8 cellular contexts compared by ENCODE assay signal in the genomic region with DNA sequence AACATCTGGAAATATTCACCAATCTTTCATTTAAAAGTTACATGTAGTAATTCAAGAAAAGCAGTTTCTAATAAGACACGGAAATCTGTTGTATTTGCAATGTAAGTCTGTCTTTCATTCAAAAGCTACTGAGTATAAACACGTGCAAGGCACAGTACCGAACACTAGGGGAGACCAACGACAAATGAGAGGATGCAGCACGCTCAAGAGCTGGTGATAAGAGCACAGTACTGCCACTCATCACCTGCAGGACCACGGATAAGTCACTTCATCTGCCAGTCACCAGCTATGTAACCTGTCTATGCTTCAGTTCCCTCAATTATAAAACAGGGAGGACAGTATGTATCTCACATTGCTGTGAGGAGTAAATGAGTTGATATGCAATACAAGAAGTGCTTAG.
DNase-seq lines count a peak whose midpoint lies in the region; ATAC-seq and TF ChIP-seq lines count a peak whose summit lies in the region.

No MANE protein-coding gene starts in this region.

- no peaks in the 10 kb centered on the region for H3F3A ChIP-seq in DOHH2 (ENCODE audit: control insufficient read depth, insufficient read depth)

- H3K9me3 ChIP-seq in DOHH2 (ENCODE audit: control insufficient read depth, insufficient read depth, low read length): no peaks in the 10 kb centered on the region

- no peak overlapping the region; the same call in 1 of the 2 replicates for H3K27ac Mint-ChIP-seq in HFFc6
- H3K27ac Mint-ChIP-seq in central memory CD8-positive, alpha-beta T cell (ENCODE audit: low read depth): no peak overlapping the region
- no peak overlapping the region for H3K27ac Mint-ChIP-seq in natural killer cell treated with Interleukin-12 subunit alpha and Interleukin-12 subunit beta and Interleukin-15 and Interleukin-18, amount 100 ng/mL, for 72 hours

- TF ChIP-seq CTCF in DOHH2 (IDR thresholded peaks at IDR 0.05; ENCODE audit: low read depth, low read length, poor library complexity, severe bottlenecking) (peak; percentile 49), HFFc6 (IDR thresholded peaks at IDR 0.05) (peak; percentile 46)

- no peak overlapping the region for H3K4me2 ChIP-seq in DOHH2 (ENCODE audit: low read length)

- H3K4me3 ChIP-seq in DOHH2 (ENCODE audit: low read length): no peak overlapping the region

- no peaks in the 10 kb centered on the region for H4K20me1 ChIP-seq in DOHH2 (ENCODE audit: control insufficient read depth, insufficient read depth, low read depth, low read length)

- H3K36me3 Mint-ChIP-seq in HFFc6 (ENCODE audit: low read depth): peaks cover 44% of the 10 kb centered on the region
- peaks cover 52% of the 10 kb centered on the region for H3K36me3 Mint-ChIP-seq in central memory CD8-positive, alpha-beta T cell (ENCODE audit: insufficient read depth)
- H3K36me3 Mint-ChIP-seq in natural killer cell treated with Interleukin-12 subunit alpha and Interleukin-12 subunit beta and Interleukin-15 and Interleukin-18, amount 100 ng/mL, for 72 hours: peaks cover 15% of the 10 kb centered on the region

- no peak overlapping the region for H3K4me3 Mint-ChIP-seq in HFFc6
- no peak overlapping the region for H3K4me3 Mint-ChIP-seq in central memory CD8-positive, alpha-beta T cell
- H3K4me3 Mint-ChIP-seq in natural killer cell treated with Interleukin-12 subunit alpha and Interleukin-12 subunit beta and Interleukin-15 and Interleukin-18, amount 100 ng/mL, for 72 hours: no peak overlapping the region

- no peaks in the 10 kb centered on the region for H3K4me1 ChIP-seq in DOHH2 (ENCODE audit: control insufficient read depth, low read length)

- no peaks in the 10 kb centered on the region for H3K36me3 ChIP-seq in DOHH2 (ENCODE audit: control insufficient read depth, low read length)

- no peak overlapping the region for H3K27ac ChIP-seq in DOHH2 (ENCODE audit: low read depth, low read length)

- no peak for DNase-seq in HFFc6
- DNase-seq in T follicular helper cell (ENCODE audit: low read depth): peak; percentile 47
- peak in 1 of 2 donors; percentile 48 for DNase-seq in central memory CD8-positive, alpha-beta T cell (ENCODE audit: low spot score in 2 of 2)
- DNase-seq in natural killer cell treated with Interleukin-12 subunit alpha and Interleukin-12 subunit beta and Interleukin-15 and Interleukin-18, amount 100 ng/mL, for 72 hours (ENCODE audit: low spot score): no peak

- no peaks in the 10 kb centered on the region for H3K9me3 Mint-ChIP-seq in HFFc6
- H3K9me3 Mint-ChIP-seq in central memory CD8-positive, alpha-beta T cell: no peaks in the 10 kb centered on the region
- H3K9me3 Mint-ChIP-seq in natural killer cell treated with Interleukin-12 subunit alpha and Interleukin-12 subunit beta and Interleukin-15 and Interleukin-18, amount 100 ng/mL, for 72 hours: no peaks in the 10 kb centered on the region

- no peaks in the 10 kb centered on the region for H3K79me2 ChIP-seq in DOHH2 (ENCODE audit: control insufficient read depth, low read length)

- H3K9me2 ChIP-seq in DOHH2 (replicated peaks; ENCODE audit: control insufficient read depth, low read length): no peaks in the 10 kb centered on the region

- peaks cover 2% of the 10 kb centered on the region for H3K27me3 Mint-ChIP-seq in HFFc6 (ENCODE audit: insufficient read depth)
- H3K27me3 Mint-ChIP-seq in central memory CD8-positive, alpha-beta T cell: no peaks in the 10 kb centered on the region
- H3K27me3 Mint-ChIP-seq in natural killer cell treated with Interleukin-12 subunit alpha and Interleukin-12 subunit beta and Interleukin-15 and Interleukin-18, amount 100 ng/mL, for 72 hours: no peaks in the 10 kb centered on the region

- H3K4me1 Mint-ChIP-seq in HFFc6 (ENCODE audit: low read depth): peaks cover 29% of the 10 kb centered on the region
- H3K4me1 Mint-ChIP-seq in central memory CD8-positive, alpha-beta T cell: no peaks in the 10 kb centered on the region
- H3K4me1 Mint-ChIP-seq in natural killer cell treated with Interleukin-12 subunit alpha and Interleukin-12 subunit beta and Interleukin-15 and Interleukin-18, amount 100 ng/mL, for 72 hours (ENCODE audit: low read depth in 2 of 2): no peaks in the 10 kb centered on the region

- H3K27me3 ChIP-seq in DOHH2 (ENCODE audit: control insufficient read depth, low read length): no peaks in the 10 kb centered on the region

- ATAC-seq in central memory CD8-positive, alpha-beta T cell (replicated peaks; ENCODE audit: extremely low read depth, poor library complexity, severe bottlenecking): peak; percentile 100
- peak; percentile 61 to 74 for ATAC-seq in natural killer cell treated with Interleukin-12 subunit alpha and Interleukin-12 subunit beta and Interleukin-15 and Interleukin-18, amount 100 ng/mL, for 72 hours
- ATAC-seq in HG03039 (IDR thresholded peaks at IDR 0.05; ENCODE audit: unreplicated experiment): no peak
- no peak for ATAC-seq in HG02642 (IDR thresholded peaks at IDR 0.05; ENCODE audit: poor library complexity, unreplicated experiment)
- ATAC-seq in GM18520 (IDR thresholded peaks at IDR 0.05; ENCODE audit: unreplicated experiment): no peak

Comparison
In these comparisons a context has a peak if more than half of its experiments do, and no peak if none do; other contexts are left out.
1. ATAC-seq: peak in central memory CD8-positive, alpha-beta T cell (single experiment) and natural killer cell treated with Interleukin-12 subunit alpha and Interleukin-12 subunit beta and Interleukin-15 and Interleukin-18, amount 100 ng/mL, for 72 hours (2 of 2); none in HG03039 (single experiment), HG02642 (single experiment) and GM18520 (single experiment).